ENCODE assay signal across 14 cellular contexts in genomic region chr3:48155122-48155521, GRCh38. TPM values are rescaled to one million over a fixed set of nuclear protein-coding genes. Genes with fewer than 3 reads are reported as not detected.
DNase-seq lines count a peak whose midpoint lies in the region; ATAC-seq and TF ChIP-seq lines count a peak whose summit lies in the region.
"Had no signal": no experiment of that assay in that cellular context is flagged by ENCODE, and none has a peak within 500 bp of the region (broad histone marks: within the 10 kb centered on the region; RNA-seq: fewer than 3 reads in every experiment).

No MANE protein-coding gene starts in this region.

- no peak overlapping the region for H3K9ac ChIP-seq in GM23248

- no peaks in the 10 kb centered on the region for H4K20me1 ChIP-seq in GM23248 (ENCODE audit: insufficient read depth)

- H3K9me3 ChIP-seq in GM23248 (ENCODE audit: low read depth): no peaks in the 10 kb centered on the region
- no peaks in the 10 kb centered on the region for H3K9me3 ChIP-seq in gastroesophageal sphincter
- H3K9me3 ChIP-seq: colonic mucosa, heart right ventricle, SJCRH30 had no signal

- TF ChIP-seq CTCF in epithelial cell of esophagus (IDR thresholded peaks at IDR 0.05; ENCODE audit: insufficient read depth, low read depth, low read length, missing control alignments) (no peak), gastroesophageal sphincter (IDR thresholded peaks at IDR 0.05) (no peak)

- no peak overlapping the region for H3K27ac ChIP-seq in GM23248
- no peak overlapping the region for H3K27ac ChIP-seq in gastroesophageal sphincter
- H3K27ac ChIP-seq: colonic mucosa, heart right ventricle, SJCRH30 had no signal

- in situ Hi-C loops in GM23248 (cut with MboI): loop anchor here (10.0 kb wide), 2 partner anchors 160 to 320 kb away; no protein-coding TSS in a partner anchor

- H3K4me3 ChIP-seq in GM23248 (no peak overlapping the region), epithelial cell of esophagus (ENCODE audit: low read length) (no peak overlapping the region), gastroesophageal sphincter (no peak overlapping the region)
- H3K4me3 ChIP-seq: colonic mucosa, heart right ventricle, SJCRH30 had no signal

- no peaks in the 10 kb centered on the region for H3K9me2 ChIP-seq in GM23248 (ENCODE audit: insufficient read depth)

- no peak overlapping the region for H3K4me2 ChIP-seq in GM23248 (ENCODE audit: unreplicated experiment)

- TF ChIP-seq EP300 in gastroesophageal sphincter (IDR thresholded peaks at IDR 0.05): no peak

- no peak overlapping the region for H2AFZ ChIP-seq in GM23248

- no peaks in the 10 kb centered on the region for H3K36me3 ChIP-seq in GM23248 (ENCODE audit: low read depth)
- H3K36me3 ChIP-seq in gastroesophageal sphincter: no peaks in the 10 kb centered on the region
- H3K36me3 ChIP-seq: colonic mucosa had no signal

- DNase-seq in GM23248: peak; percentile 92
- DNase-seq in NCI-H69 (lab: John Stamatoyannopoulos, UW): peak; percentile 1
- DNase-seq in epithelial cell of esophagus (ENCODE audit: low read depth): peak; percentile 95
- DNase-seq in pulmonary artery endothelial cell (ENCODE audit: low read depth, low spot score): peak; percentile 60
- DNase-seq in DMS 273 (lab: John Stamatoyannopoulos, UW; ENCODE audit: unreplicated experiment): no peak
- DNase-seq: activated CD4-positive, CD25-positive, alpha-beta regulatory T cell treated with anti-CD3 and anti-CD28 coated beads, Interleukin-2, amount 50 U/mL, for 72 hours; colonic mucosa; heart right ventricle; NCI-H446; SJCRH30 had no signal

- no peaks in the 10 kb centered on the region for H3K79me2 ChIP-seq in GM23248 (ENCODE audit: insufficient read depth)

- ATAC-seq in GM18505 (IDR thresholded peaks at IDR 0.05; ENCODE audit: unreplicated experiment) (no peak), gastroesophageal sphincter (no peak)
- ATAC-seq: activated T-helper 17 cell treated with anti-CD3 and anti-CD28 coated beads, Interleukin-2, amount 50 U/mL, for 72 hours; heart right ventricle; sciatic nerve had no signal

- peaks cover 18% of the 10 kb centered on the region; the same call in 1 of the 2 replicates for H3F3A ChIP-seq in GM23248 (ENCODE audit: insufficient read depth)

- H3K27me3 ChIP-seq in GM23248 (replicated peaks; ENCODE audit: insufficient read depth): no peaks in the 10 kb centered on the region
- H3K27me3 ChIP-seq in gastroesophageal sphincter: no peaks in the 10 kb centered on the region
- H3K27me3 ChIP-seq: colonic mucosa, heart right ventricle, SJCRH30 had no signal

- 13 to 15% methylated on average over 2 of the region's 2 CpGs for WGBS in GM23248 (ENCODE audit: low coverage in 1 of 2, low lambda C conversion rate in 2 of 2, missing lambda C conversion rate in 2 of 2), 2 experiments
- WGBS in gastroesophageal sphincter (ENCODE audit: low coverage in 1 of 2), 2 donors: 69 to 72% methylated on average over 1 to 2 of the region's 2 CpGs

- H3K4me1 ChIP-seq in GM23248 (ENCODE audit: insufficient read depth) (peaks cover 15% of the 10 kb centered on the region; the same call in 1 of the 2 replicates), gastroesophageal sphincter (peaks cover 2 to 15% (median 4%) of the 10 kb centered on the region in 3 donors)
- H3K4me1 ChIP-seq: colonic mucosa, SJCRH30 had no signal

- TF ChIP-seq POLR2A in GM18505 (IDR thresholded peaks at IDR 0.05; ENCODE audit: borderline replicate concordance, extremely low read depth, insufficient read depth, insufficient read length): no peak
- TF ChIP-seq POLR2A in gastroesophageal sphincter (IDR thresholded peaks at IDR 0.05): no peak

RNA-seq across cellular contexts. Expression of gene CDC25A, which starts 33.1 kb away (rescaled TPM):
- total RNA-seq in GM23248 (2014; rRNA removed; shearing (Covaris generic)): 4.3 and 4.6 TPM in 2 replicates
- 1.5 TPM in 2 replicates for polyA plus RNA-seq in GM23248 (2016; fragmentation: Nextera tagmentation; extraction: Ambion mirVana)
- total RNA-seq in pulmonary artery endothelial cell: 15.8 and 27.2 TPM in 2 replicates
- 1 to 10 TPM in 1 of 4 donors, under 1 TPM in 1, not detected in 2; 0.40 to 1.7 TPM for total RNA-seq in gastroesophageal sphincter
